ENCODE assay signal across 14 cellular contexts in the genomic region with DNA sequence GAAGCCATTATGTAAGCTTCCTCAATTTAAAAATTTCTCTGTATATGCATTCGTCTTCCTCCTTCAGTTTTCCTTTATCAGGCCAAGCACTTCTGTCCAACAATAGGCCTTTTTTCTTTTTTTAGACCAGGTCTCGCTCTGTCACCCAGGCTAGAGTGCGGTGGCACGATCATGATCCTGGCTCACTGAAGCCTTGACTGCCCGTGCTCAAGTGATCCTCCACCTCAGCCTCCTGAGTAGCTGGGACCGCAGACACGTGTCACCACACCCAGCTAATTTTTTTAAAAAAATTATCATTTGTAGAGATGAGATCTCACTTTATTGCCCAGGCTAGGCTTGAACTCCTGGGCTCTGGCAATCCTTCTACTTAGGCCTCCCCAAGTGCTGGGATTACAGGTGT. TPM values are rescaled to one million over a fixed set of nuclear protein-coding genes. Genes with fewer than 3 reads are reported as not detected.
DNase-seq lines count a peak whose midpoint lies in the region; ATAC-seq, FAIRE-seq and TF ChIP-seq lines count a peak whose summit lies in the region.
"Had no signal": no experiment of that assay in that cellular context is flagged by ENCODE, and none has a peak within 500 bp of the region (broad histone marks: within the 10 kb centered on the region; RNA-seq: fewer than 3 reads in every experiment).

No MANE protein-coding gene starts in this region.

- H3K9me3 Mint-ChIP-seq in CD4-positive, alpha-beta memory T cell, result peaks cover 0 to 1% (median 0%) of the 10 kb centered on the region in 8 donors

- no peak for FAIRE-seq in K562 (lab: Jason Lieb, UNC)

- H3K4me2 ChIP-seq in K562 (ENCODE audit: insufficient read depth, low read length), result peak overlapping the region; percentile 25; the same call in 1 of the 2 replicates

- TF ChIP-seq EP300 in K562 (IDR thresholded peaks at IDR 0.05; ENCODE audit: low read length), result no peak
- no peak for TF ChIP-seq EP300 in esophagus muscularis mucosa (IDR thresholded peaks at IDR 0.05)

- no peak overlapping the region for H3K4me3 ChIP-seq in CD4-positive, alpha-beta memory T cell (ENCODE audit: low read length in 2 of 2)
- H3K4me3 ChIP-seq in K562 (no peak overlapping the region), esophagus muscularis mucosa (no peak overlapping the region)
- H3K4me3 ChIP-seq: psoas muscle had no signal

- BruUV-seq in K562 (replicated peaks; lab: Mats Ljungman, UMichigan), result no TSS peak

- CTCF ChIA-PET in CD4-positive, alpha-beta memory T cell (lab: Charles Lee; ENCODE audit: partially characterized antibody), result interaction anchor here (1.8 to 3.8 kb wide), 2 partner anchors 9 to 30 kb away, joined by 7 to 23 read pairs; a partner anchor contains a TSS
- CTCF ChIA-PET in K562 (lab: Yijun Ruan, JAX; ENCODE audit: low intra/inter-chr PET ratio), result no interaction called here

- no peaks in the 10 kb centered on the region for H3K27me3 ChIP-seq in CD4-positive, alpha-beta memory T cell (ENCODE audit: insufficient read depth, low read length)
- H3K27me3 ChIP-seq in K562 (ENCODE audit: control insufficient read depth in 2 of 2, insufficient read depth in 2 of 2, low read length in 2 of 2) (no peaks in the 10 kb centered on the region), esophagus muscularis mucosa (no peaks in the 10 kb centered on the region)

- no peaks in the 10 kb centered on the region for H3K27me3 Mint-ChIP-seq in CD4-positive, alpha-beta memory T cell

- no peak for DNase-seq in CD4-positive, alpha-beta memory T cell
- DNase-seq in K562 (ENCODE audit: extremely low read depth in 1 of 4, low spot score in 3 of 4) (peak in 1 of 4 experiments; percentile 52), NCI-H2081 (lab: John Stamatoyannopoulos, UW) (no peak), esophagus muscularis mucosa (ENCODE audit: extremely low spot score) (no peak)
- no peak for DNase-seq in activated naive CD4-positive, alpha-beta T cell (lab: John Stamatoyannopoulos, UW)
- DNase-seq: activated CD8-positive, alpha-beta memory T cell treated with anti-CD3 and anti-CD28 coated beads, Interleukin-2, amount 50 U/mL, for 48 hours; Kasumi-1; NCI-H774; psoas muscle; T-helper 1 cell had no signal

- ATAC-seq in GM19397 (IDR thresholded peaks at IDR 0.05; ENCODE audit: unreplicated experiment) (peak; percentile 68), HG03097 (IDR thresholded peaks at IDR 0.05; ENCODE audit: low FRiP score, unreplicated experiment) (peak; percentile 56), K562 (peak; percentile 67), HG02870 (IDR thresholded peaks at IDR 0.05; ENCODE audit: unreplicated experiment) (no peak)
- ATAC-seq: HCT116, psoas muscle had no signal

- H3K9me3 ChIP-seq in CD4-positive, alpha-beta memory T cell (ENCODE audit: control insufficient read depth in 1 of 2, low read length in 2 of 2), result no peaks in the 10 kb centered on the region
- H3K9me3 ChIP-seq in K562 (replicated peaks; ENCODE audit: control insufficient read depth, insufficient read depth, low read depth, low read length), result no peaks in the 10 kb centered on the region
- H3K9me3 ChIP-seq in esophagus muscularis mucosa, result no peaks in the 10 kb centered on the region
- H3K9me3 ChIP-seq: psoas muscle had no signal

- no peak for TF ChIP-seq POLR2A in K562 (conservative IDR thresholded peaks at IDR 0.05)
- TF ChIP-seq POLR2A in esophagus muscularis mucosa (IDR thresholded peaks at IDR 0.05; ENCODE audit: low read depth), result no peak

- no peaks in the 10 kb centered on the region for H4K20me1 ChIP-seq in K562 (replicated peaks; ENCODE audit: control insufficient read depth, insufficient read depth, low read length)

- peaks cover 22% of the 10 kb centered on the region for H3K4me1 ChIP-seq in CD4-positive, alpha-beta memory T cell (ENCODE audit: insufficient read depth, low read length)
- H3K4me1 ChIP-seq in K562 (replicated peaks in 1 of 2; ENCODE audit: control insufficient read depth in 2 of 2, insufficient read depth in 2 of 2, low read length in 2 of 2) (peaks cover 10 to 37% of the 10 kb centered on the region in 2 experiments; a peak in 4 of 5 replicates), esophagus muscularis mucosa (peaks cover 0 to 7% (median 2%) of the 10 kb centered on the region in 4 donors)

- H3K27ac Mint-ChIP-seq in CD4-positive, alpha-beta memory T cell, result peak overlapping the region in 4 of 7 donors; percentile 17 to 92 (median 33)

- in situ Hi-C loops in K562 (cut with MboI), result no loop called here

- peaks cover 0 to 6% of the 10 kb centered on the region in 2 donors for H3K36me3 Mint-ChIP-seq in CD4-positive, alpha-beta memory T cell

- H3K9ac ChIP-seq in K562 (ENCODE audit: insufficient read depth in 1 of 2, low read depth in 2 of 2, low read length in 2 of 2), result peak overlapping the region; percentile 27 to 53; a peak in 3 of 4 replicates

- POLR2A ChIA-PET in CD4-positive, alpha-beta memory T cell (lab: Charles Lee; ENCODE audit: partially characterized antibody), result interaction anchor here (1.1 kb wide), 1 partner anchor 12 kb away, joined by 3 read pairs; no protein-coding TSS in a partner anchor
- POLR2A ChIA-PET in K562 (lab: Yijun Ruan, JAX), result interaction anchor here (0.7 to 5.2 kb wide), 5 partner anchors 9 to 1944 kb away, joined by 3 to 46 read pairs (median 3); a partner anchor contains a TSS

- H3K79me2 ChIP-seq in K562 (ENCODE audit: control insufficient read depth, insufficient read depth, low read length), result peaks cover 81% of the 10 kb centered on the region

- peak overlapping the region in 2 of 8 donors; percentile 3 to 24 for H3K4me3 Mint-ChIP-seq in CD4-positive, alpha-beta memory T cell

- H3K4me1 Mint-ChIP-seq in CD4-positive, alpha-beta memory T cell, result peaks cover 33 to 49% (median 41%) of the 10 kb centered on the region in 4 donors

- no peak for TF ChIP-seq RAD21 in K562 (CRISPR knock-in tag; conservative IDR thresholded peaks at IDR 0.05 in 1 of 2, IDR thresholded peaks at IDR 0.05 in 1 of 2)

- H2AFZ ChIP-seq in K562 (ENCODE audit: low read depth, low read length), result peak overlapping the region; percentile 4; the same call in 1 of the 2 replicates

- TF ChIP-seq CTCF in K562 (IDR thresholded peaks at IDR 0.05 in 2 of 3, conservative IDR thresholded peaks at IDR 0.05 in 1 of 3; ENCODE audit: insufficient read depth in 2 of 3, low read depth in 1 of 3, low read length in 3 of 3) (no peak), esophagus muscularis mucosa (IDR thresholded peaks at IDR 0.05) (no peak)

- no peaks in the 10 kb centered on the region for H3K9me1 ChIP-seq in K562 (ENCODE audit: control insufficient read depth, insufficient read depth, low read length)

- H3K27ac ChIP-seq in CD4-positive, alpha-beta memory T cell (ENCODE audit: low read depth, low read length), result no peak overlapping the region
- H3K27ac ChIP-seq in K562 (ENCODE audit: extremely low read depth, low read depth, low read length), result peak overlapping the region; percentile 60; the same call in 2 of the 3 replicates
- H3K27ac ChIP-seq in esophagus muscularis mucosa (replicated peaks in 1 of 4), result no peak overlapping the region
- H3K27ac ChIP-seq: psoas muscle had no signal

- 6% methylated on average over 7 of the region's 7 CpGs for WGBS in K562 (ENCODE audit: insufficient coverage, low coverage, missing lambda C conversion rate)
- 78% methylated on average over 7 of the region's 7 CpGs for WGBS in esophagus muscularis mucosa

- no peaks in the 10 kb centered on the region for H3K36me3 ChIP-seq in CD4-positive, alpha-beta memory T cell (ENCODE audit: insufficient read depth, low read length)
- H3K36me3 ChIP-seq in K562 (ENCODE audit: control insufficient read depth, insufficient read depth, low read length) (0 out of 3 replicates have a peak, but pooled peaks cover 3% of the 10 kb centered on the region), esophagus muscularis mucosa (no peaks in the 10 kb centered on the region)

- intact Hi-C loops in CD4-positive, alpha-beta memory T cell (cut with micrococcal nuclease), result no loop called here
- intact Hi-C loops in K562 (cut with micrococcal nuclease) (no loop called here), esophagus muscularis mucosa (cut with DNase I) (no loop called here)

RNA-seq across cellular contexts. Expression of a gene that starts 25.8 kb away (rescaled TPM):
- 10 to 100 TPM; 74.8 to 76.0 TPM for total RNA-seq in CD4-positive, alpha-beta memory T cell
- polyA plus RNA-seq in CD4-positive, alpha-beta memory T cell, result 100 to 1,000 TPM in 1 of 2 donors, 10 to 100 TPM in 1; 47.9 to 141 TPM
- total RNA-seq in K562 (2011; cell fraction: chromatin; rRNA removed; ENCODE audit: low replicate concordance), result 71.5 and 240 TPM in 2 replicates
- 37.2 and 54.2 TPM in 2 replicates for total RNA-seq in K562 (2011; cell fraction: nucleolus; rRNA removed)
- total RNA-seq in K562 (2011; cell fraction: nucleoplasm; rRNA removed), result 77.6 and 79.9 TPM in 2 replicates
- total RNA-seq in K562 (2014; rRNA removed) (40.8 and 47.1 TPM in 2 replicates), K562 (2014; rRNA removed; fragmentation: Illumina TruSeq; extraction: Trizol) (52.7 and 62.8 TPM in 2 replicates), K562 (2015; rRNA removed; fragmentation: Illumina TruSeq; extraction: Trizol) (58.4 and 66.5 TPM in 2 replicates), K562 (2021) (40.7 and 45.7 TPM in 2 replicates), esophagus muscularis mucosa (10 to 100 TPM; 34.6 to 44.9 (median 39.6) TPM)
- polyA plus RNA-seq in K562 (2011; rRNA removed) (57.3 and 60.2 TPM in 2 replicates), K562 (2014; fragmentation: Illumina TruSeq; extraction: Trizol) (70.8 and 83.5 TPM in 2 replicates), K562 (2014; fragmentation: Nextera tagmentation; extraction: Ambion mirVana) (10 to 100 TPM; 24.3 to 28.0 TPM), K562 (2014; rRNA removed) (35.7 and 42.5 TPM in 2 replicates)
- 28.8 and 41.0 TPM in 2 replicates for polyA plus RNA-seq in K562 (2011; cell fraction: cytosol; rRNA removed)
- polyA plus RNA-seq in K562 (2011; cell fraction: nucleus; rRNA removed), result 32.1 and 33.0 TPM in 2 replicates
- 30.3 and 35.6 TPM in 2 replicates for polyA plus RNA-seq in K562 (2012)
- polyA minus RNA-seq in K562 (2011; rRNA and poly(A)+ RNA removed), result 114 TPM in 2 replicates
- polyA minus RNA-seq in K562 (2011; cell fraction: cytosol; rRNA and poly(A)+ RNA removed), result 32.5 and 38.7 TPM in 2 replicates
- polyA minus RNA-seq in K562 (2011; cell fraction: nucleus; rRNA and poly(A)+ RNA removed), result 30.8 and 64.6 TPM in 2 replicates

RNA-seq across cellular contexts. Expression of a gene that starts 29.5 kb away (rescaled TPM):
- total RNA-seq in CD4-positive, alpha-beta memory T cell, result 10 to 100 TPM; 34.8 to 35.0 TPM
- polyA plus RNA-seq in CD4-positive, alpha-beta memory T cell, result 10 to 100 TPM; 14.4 to 22.7 TPM
- total RNA-seq in K562 (2011; cell fraction: chromatin; rRNA removed; ENCODE audit: low replicate concordance), result 42.9 and 58.5 TPM in 2 replicates
- 29.9 and 31.8 TPM in 2 replicates for total RNA-seq in K562 (2011; cell fraction: nucleolus; rRNA removed)
- total RNA-seq in K562 (2011; cell fraction: nucleoplasm; rRNA removed), result 77.4 and 101 TPM in 2 replicates
- total RNA-seq in K562 (2014; rRNA removed) (20.3 and 23.1 TPM in 2 replicates), K562 (2014; rRNA removed; fragmentation: Illumina TruSeq; extraction: Trizol) (29.1 and 29.3 TPM in 2 replicates), K562 (2015; rRNA removed; fragmentation: Illumina TruSeq; extraction: Trizol) (28.5 and 29.3 TPM in 2 replicates), K562 (2021) (20.9 and 23.3 TPM in 2 replicates), esophagus muscularis mucosa (10 to 100 TPM; 34.5 to 76.0 (median 62.7) TPM)
- polyA plus RNA-seq in K562 (2011; rRNA removed) (25.7 and 30.5 TPM in 2 replicates), K562 (2014; fragmentation: Illumina TruSeq; extraction: Trizol) (19.6 and 24.0 TPM in 2 replicates), K562 (2014; fragmentation: Nextera tagmentation; extraction: Ambion mirVana) (10 to 100 TPM in 1 of 2 experiments, 1 to 10 TPM in 1; 6.6 to 11.8 TPM), K562 (2014; rRNA removed) (20.6 and 24.2 TPM in 2 replicates)
- polyA plus RNA-seq in K562 (2011; cell fraction: cytosol; rRNA removed), result 9.6 and 19.5 TPM in 2 replicates
- polyA plus RNA-seq in K562 (2011; cell fraction: nucleus; rRNA removed), result 29.9 and 36.5 TPM in 2 replicates
- polyA plus RNA-seq in K562 (2012), result 14.6 and 23.5 TPM in 2 replicates
- 26.7 and 28.3 TPM in 2 replicates for polyA minus RNA-seq in K562 (2011; rRNA and poly(A)+ RNA removed)
- polyA minus RNA-seq in K562 (2011; cell fraction: cytosol; rRNA and poly(A)+ RNA removed), result 13.2 and 16.8 TPM in 2 replicates
- polyA minus RNA-seq in K562 (2011; cell fraction: nucleus; rRNA and poly(A)+ RNA removed), result 12.0 and 17.3 TPM in 2 replicates
